In genomic region chr10:11805792-11806191, GRCh38 we compare ENCODE assay signal across 1 cellular context.
TF ChIP-seq lines count a peak whose summit lies in the region.

No MANE protein-coding gene starts in this region.

TF ChIP-seq in GM23338, 12 proteins besides CTCF, POLR2A, EP300 and RAD21 (continued from another document):
- TF ChIP-seq, protein P1, sequence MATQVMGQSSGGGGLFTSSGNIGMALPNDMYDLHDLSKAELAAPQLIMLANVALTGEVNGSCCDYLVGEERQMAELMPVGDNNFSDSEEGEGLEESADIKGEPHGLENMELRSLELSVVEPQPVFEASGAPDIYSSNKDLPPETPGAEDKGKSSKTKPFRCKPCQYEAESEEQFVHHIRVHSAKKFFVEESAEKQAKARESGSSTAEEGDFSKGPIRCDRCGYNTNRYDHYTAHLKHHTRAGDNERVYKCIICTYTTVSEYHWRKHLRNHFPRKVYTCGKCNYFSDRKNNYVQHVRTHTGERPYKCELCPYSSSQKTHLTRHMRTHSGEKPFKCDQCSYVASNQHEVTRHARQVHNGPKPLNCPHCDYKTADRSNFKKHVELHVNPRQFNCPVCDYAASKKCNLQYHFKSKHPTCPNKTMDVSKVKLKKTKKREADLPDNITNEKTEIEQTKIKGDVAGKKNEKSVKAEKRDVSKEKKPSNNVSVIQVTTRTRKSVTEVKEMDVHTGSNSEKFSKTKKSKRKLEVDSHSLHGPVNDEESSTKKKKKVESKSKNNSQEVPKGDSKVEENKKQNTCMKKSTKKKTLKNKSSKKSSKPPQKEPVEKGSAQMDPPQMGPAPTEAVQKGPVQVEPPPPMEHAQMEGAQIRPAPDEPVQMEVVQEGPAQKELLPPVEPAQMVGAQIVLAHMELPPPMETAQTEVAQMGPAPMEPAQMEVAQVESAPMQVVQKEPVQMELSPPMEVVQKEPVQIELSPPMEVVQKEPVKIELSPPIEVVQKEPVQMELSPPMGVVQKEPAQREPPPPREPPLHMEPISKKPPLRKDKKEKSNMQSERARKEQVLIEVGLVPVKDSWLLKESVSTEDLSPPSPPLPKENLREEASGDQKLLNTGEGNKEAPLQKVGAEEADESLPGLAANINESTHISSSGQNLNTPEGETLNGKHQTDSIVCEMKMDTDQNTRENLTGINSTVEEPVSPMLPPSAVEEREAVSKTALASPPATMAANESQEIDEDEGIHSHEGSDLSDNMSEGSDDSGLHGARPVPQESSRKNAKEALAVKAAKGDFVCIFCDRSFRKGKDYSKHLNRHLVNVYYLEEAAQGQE (IDR thresholded peaks at IDR 0.05; ENCODE audit: unreplicated experiment): no peak
- no peak for TF ChIP-seq ZNF114 (CRISPR knock-in tag; IDR thresholded peaks at IDR 0.05)
- TF ChIP-seq STAT1 (IDR thresholded peaks at IDR 0.05; ENCODE audit: unreplicated experiment): no peak
- no peak for TF ChIP-seq ZNF331 (CRISPR knock-in tag; IDR thresholded peaks at IDR 0.05; ENCODE audit: low read depth)
- no peak for TF ChIP-seq EZH2phosphoT487 (IDR thresholded peaks at IDR 0.05; ENCODE audit: unreplicated experiment)
- no peak for TF ChIP-seq NANOG (IDR thresholded peaks at IDR 0.05; ENCODE audit: borderline replicate concordance)
- TF ChIP-seq EZH2 (IDR thresholded peaks at IDR 0.05; ENCODE audit: low read depth, unreplicated experiment): no peak
